1 cellular context compared by ENCODE assay signal in the genomic region with DNA sequence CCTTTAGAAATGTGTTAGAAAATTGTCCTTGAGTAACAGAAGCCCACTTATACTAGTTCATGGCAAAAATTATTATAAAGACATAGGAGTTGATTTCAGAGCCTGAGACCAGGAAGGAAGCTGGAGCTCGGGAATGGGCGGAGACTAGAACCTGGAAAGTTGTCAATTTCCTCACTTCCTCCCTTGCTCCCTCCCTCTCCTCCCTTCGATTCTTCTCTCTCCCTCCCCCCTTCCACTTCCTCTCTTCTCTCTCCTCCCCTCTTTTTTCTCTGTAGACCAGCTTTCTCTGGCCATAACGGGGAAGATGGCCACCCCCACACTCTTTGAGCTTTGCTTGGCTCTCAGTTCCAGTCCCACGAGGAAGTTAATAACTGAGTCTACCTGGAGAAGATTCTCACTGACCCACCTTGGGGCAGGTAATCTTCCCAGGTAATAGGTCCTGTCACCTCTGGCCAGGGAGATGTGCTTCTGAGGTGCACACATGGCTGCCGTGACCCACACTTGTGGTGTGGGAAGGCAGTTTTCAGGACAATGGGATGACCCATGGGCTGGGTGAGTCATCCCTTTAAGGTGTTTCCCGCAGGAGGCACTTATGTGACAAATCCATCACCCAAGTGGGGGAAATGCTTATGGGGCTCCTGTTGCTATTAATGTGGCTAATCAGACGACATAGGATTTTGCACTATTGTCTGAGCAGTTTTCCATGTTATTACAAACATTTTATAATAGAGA.
TF ChIP-seq lines count a peak whose summit lies in the region.

No MANE protein-coding gene starts in this region.

TF ChIP-seq in A549, 52 proteins besides CTCF, POLR2A, EP300 and RAD21 (continued from another document):
- TF ChIP-seq, protein P1, sequence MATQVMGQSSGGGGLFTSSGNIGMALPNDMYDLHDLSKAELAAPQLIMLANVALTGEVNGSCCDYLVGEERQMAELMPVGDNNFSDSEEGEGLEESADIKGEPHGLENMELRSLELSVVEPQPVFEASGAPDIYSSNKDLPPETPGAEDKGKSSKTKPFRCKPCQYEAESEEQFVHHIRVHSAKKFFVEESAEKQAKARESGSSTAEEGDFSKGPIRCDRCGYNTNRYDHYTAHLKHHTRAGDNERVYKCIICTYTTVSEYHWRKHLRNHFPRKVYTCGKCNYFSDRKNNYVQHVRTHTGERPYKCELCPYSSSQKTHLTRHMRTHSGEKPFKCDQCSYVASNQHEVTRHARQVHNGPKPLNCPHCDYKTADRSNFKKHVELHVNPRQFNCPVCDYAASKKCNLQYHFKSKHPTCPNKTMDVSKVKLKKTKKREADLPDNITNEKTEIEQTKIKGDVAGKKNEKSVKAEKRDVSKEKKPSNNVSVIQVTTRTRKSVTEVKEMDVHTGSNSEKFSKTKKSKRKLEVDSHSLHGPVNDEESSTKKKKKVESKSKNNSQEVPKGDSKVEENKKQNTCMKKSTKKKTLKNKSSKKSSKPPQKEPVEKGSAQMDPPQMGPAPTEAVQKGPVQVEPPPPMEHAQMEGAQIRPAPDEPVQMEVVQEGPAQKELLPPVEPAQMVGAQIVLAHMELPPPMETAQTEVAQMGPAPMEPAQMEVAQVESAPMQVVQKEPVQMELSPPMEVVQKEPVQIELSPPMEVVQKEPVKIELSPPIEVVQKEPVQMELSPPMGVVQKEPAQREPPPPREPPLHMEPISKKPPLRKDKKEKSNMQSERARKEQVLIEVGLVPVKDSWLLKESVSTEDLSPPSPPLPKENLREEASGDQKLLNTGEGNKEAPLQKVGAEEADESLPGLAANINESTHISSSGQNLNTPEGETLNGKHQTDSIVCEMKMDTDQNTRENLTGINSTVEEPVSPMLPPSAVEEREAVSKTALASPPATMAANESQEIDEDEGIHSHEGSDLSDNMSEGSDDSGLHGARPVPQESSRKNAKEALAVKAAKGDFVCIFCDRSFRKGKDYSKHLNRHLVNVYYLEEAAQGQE (IDR thresholded peaks at IDR 0.05), result no peak
- TF ChIP-seq JUN (IDR thresholded peaks at IDR 0.05), result no peak
- TF ChIP-seq MYC (IDR thresholded peaks at IDR 0.05; ENCODE audit: borderline replicate concordance, low read length), result no peak
